In the genomic region with DNA sequence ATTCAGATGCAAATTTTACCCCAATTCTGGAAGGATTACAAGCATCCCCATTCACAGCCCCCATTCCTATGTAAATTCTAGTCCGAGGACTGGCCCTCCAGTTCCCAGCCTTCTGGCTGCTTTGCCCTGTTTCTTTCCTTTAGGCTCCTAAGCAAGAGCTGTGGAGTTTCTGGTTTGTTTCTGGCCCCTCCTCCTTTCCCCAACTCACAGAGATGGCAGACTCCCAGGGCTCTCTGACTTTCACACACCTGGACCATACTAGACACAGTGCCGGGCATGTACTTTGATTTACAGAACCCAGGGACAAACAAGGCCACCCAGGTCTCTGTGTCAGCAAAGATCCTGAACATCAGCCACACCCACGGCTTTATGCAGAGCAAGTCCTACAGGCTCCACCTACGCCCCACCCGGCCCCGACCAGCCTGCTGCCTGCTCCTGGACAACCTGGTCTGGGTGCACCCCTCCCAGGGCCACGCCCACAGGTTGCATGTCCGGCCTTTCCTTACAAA, we compare ENCODE assay signal across 8 cellular contexts.
DNase-seq lines count a peak whose midpoint lies in the region; ATAC-seq and TF ChIP-seq lines count a peak whose summit lies in the region.

No MANE protein-coding gene starts in this region.

- H3K4me1 ChIP-seq in esophagus squamous epithelium (peaks cover 34 to 95% (median 41%) of the 10 kb centered on the region in 3 donors), spleen (peaks cover 23 to 98% (median 82%) of the 10 kb centered on the region in 6 donors)

- no peak for ATAC-seq in HG02763 (IDR thresholded peaks at IDR 0.05; ENCODE audit: unreplicated experiment)

- intact Hi-C loops in esophagus squamous epithelium (cut with DNase I) (no loop called here), spleen (cut with DNase I; ENCODE audit: low total_unique reads) (no loop called here)

- H3K27ac ChIP-seq in RWPE1: peak overlapping the region; percentile 27; the same call in 1 of the 2 replicates
- peak overlapping the region; percentile 73 to 88 (median 78) for H3K27ac ChIP-seq in esophagus squamous epithelium
- peak overlapping the region in 3 of 8 donors; percentile 63 to 74 (median 66) for H3K27ac ChIP-seq in spleen

- H3K36me3 ChIP-seq in esophagus squamous epithelium (no peaks in the 10 kb centered on the region), spleen (peaks cover 0 to 47% (median 0%) of the 10 kb centered on the region in 6 donors)

- 21 to 36% methylated on average over 2 to 3 of the region's 8 CpGs for WGBS in esophagus squamous epithelium, 2 donors
- 54 to 67% (median 59%) methylated on average over 8 of the region's 8 CpGs for WGBS in spleen, 5 donors

- POLR2A ChIA-PET in RWPE1 (lab: Yijun Ruan, JAX; ENCODE audit: low non-redundant PET): interaction anchor here (0.9 kb wide), 1 partner anchor 10 kb away, joined by 3 read pairs; no protein-coding TSS in a partner anchor

- H3K27me3 ChIP-seq in esophagus squamous epithelium (no peaks in the 10 kb centered on the region), spleen (replicated peaks in 1 of 7) (no peaks in the 10 kb centered on the region)

- TF ChIP-seq POLR2A in esophagus squamous epithelium (IDR thresholded peaks at IDR 0.05) (no peak), spleen (IDR thresholded peaks at IDR 0.05) (no peak)

- CTCF ChIA-PET in RWPE1 (lab: Yijun Ruan, JAX): interaction anchor here (0.8 to 1.6 kb wide), 2 partner anchors 37 to 114 kb away, joined by 3 to 5 read pairs; no protein-coding TSS in a partner anchor

- H3K4me3 ChIP-seq in esophagus squamous epithelium: no peak overlapping the region
- no peak overlapping the region for H3K4me3 ChIP-seq in spleen

- TF ChIP-seq CTCF in RWPE1 (conservative IDR thresholded peaks at IDR 0.05; ENCODE audit: low read depth) (no peak), esophagus squamous epithelium (IDR thresholded peaks at IDR 0.05) (no peak), spleen (IDR thresholded peaks at IDR 0.05 in 8 of 11, conservative IDR thresholded peaks at IDR 0.05 in 3 of 11) (no peak)

- H3K9me3 ChIP-seq in esophagus squamous epithelium: no peaks in the 10 kb centered on the region
- H3K9me3 ChIP-seq in spleen: no peaks in the 10 kb centered on the region

- DNase-seq in NCI-H82 (lab: John Stamatoyannopoulos, UW) (peak; percentile 3), NCI-H82 treated with DMSO at 0.1 percent for 48 hours (lab: John Stamatoyannopoulos, UW; ENCODE audit: unreplicated experiment) (no peak), RWPE1 (ENCODE audit: low spot score) (peak; percentile 83), esophagus squamous epithelium (lab: John Stamatoyannopoulos, UW) (no peak), spleen (peak; percentile 13), RKO (ENCODE audit: low spot score) (no peak), OCI-M2 (lab: John Stamatoyannopoulos, UW; ENCODE audit: unreplicated experiment) (no peak)

Comparison
In these comparisons a context has a peak if more than half of its experiments do, and no peak if none do; other contexts are left out.
1. DNase-seq: peak in NCI-H82 (single experiment), RWPE1 (single experiment) and spleen (single experiment); none in NCI-H82 treated with DMSO at 0.1 percent for 48 hours (single experiment), esophagus squamous epithelium (single experiment), RKO (single experiment) and OCI-M2 (single experiment).